Comparison of ENCODE assay signal across 8 cellular contexts in the genomic region with DNA sequence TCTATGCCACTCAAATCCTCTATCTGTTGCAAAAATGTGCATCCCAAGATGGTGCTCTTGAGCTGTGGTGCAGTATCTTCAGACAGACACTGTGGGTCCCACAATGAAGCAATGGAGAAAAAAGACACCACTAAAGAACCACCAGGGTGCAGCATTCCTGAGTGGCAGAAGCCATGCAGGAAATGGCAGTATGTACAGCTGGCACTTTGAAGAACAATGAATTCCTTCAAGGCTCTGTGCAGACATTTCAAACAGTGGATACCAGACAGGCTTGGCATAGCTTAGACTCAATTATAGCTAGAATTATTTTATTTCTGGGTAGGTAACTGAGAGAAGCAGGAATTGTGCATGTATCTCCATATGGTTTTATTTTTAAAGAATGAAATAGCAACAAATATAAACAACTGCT. TPM values are rescaled to one million over a fixed set of nuclear protein-coding genes. Genes with fewer than 3 reads are reported as not detected.
DNase-seq lines count a peak whose midpoint lies in the region; ATAC-seq lines count a peak whose summit lies in the region.

No MANE protein-coding gene starts in this region.

- peak in 1 of 2 donors; percentile 12 for DNase-seq in activated naive CD4-positive, alpha-beta T cell treated with anti-CD3 and anti-CD28 coated beads, Interleukin-2, amount 50 U/mL, for 72 hours (ENCODE audit: low spot score in 2 of 2)
- DNase-seq in activated naive CD4-positive, alpha-beta T cell treated with Interleukin-2 at 50 U/mL for 16 hours, result no peak
- DNase-seq in HUDEP-2 (lab: John Stamatoyannopoulos, UW; ENCODE audit: unreplicated experiment in 76 of 76), result peak in 57 of 76 experiments; percentile 4 to 82 (median 44)
- DNase-seq in NOMO-1 treated with DMSO at 0.1 percent for 48 hours (lab: John Stamatoyannopoulos, UW; ENCODE audit: unreplicated experiment), result peak; percentile 74
- DNase-seq in astrocyte of the hippocampus (ENCODE audit: low read depth, low spot score), result peak; percentile 92
- DNase-seq in inferior parietal cortex (ENCODE audit: extremely low spot score), result peak; percentile 91
- no peak for DNase-seq in stimulated activated naive CD8-positive, alpha-beta T cell treated with anti-CD3 and anti-CD28 coated beads, Interleukin-15, Interleukin-2, amounts not matched to agents 100 U/mL and 50 U/mL, for 24 hours

- no peak overlapping the region for H3K27ac Mint-ChIP-seq in activated naive CD4-positive, alpha-beta T cell treated with anti-CD3 and anti-CD28 coated beads, Interleukin-2, amount 50 U/mL, for 72 hours

- H3K9me3 Mint-ChIP-seq in activated naive CD4-positive, alpha-beta T cell treated with anti-CD3 and anti-CD28 coated beads, Interleukin-2, amount 50 U/mL, for 72 hours, result peaks cover 0 to 4% of the 10 kb centered on the region in 2 donors

- ATAC-seq in activated naive CD4-positive, alpha-beta T cell treated with anti-CD3 and anti-CD28 coated beads, Interleukin-2, amount 50 U/mL, for 72 hours, result peak; percentile 20 to 77
- peak; percentile 91 for ATAC-seq in GM21737 (IDR thresholded peaks at IDR 0.05; ENCODE audit: unreplicated experiment)
- ATAC-seq in stimulated activated naive CD8-positive, alpha-beta T cell treated with anti-CD3 and anti-CD28 coated beads, Interleukin-15, Interleukin-2, amounts not matched to agents 100 U/mL and 50 U/mL, for 24 hours, result peak; percentile 66

- H3K36me3 Mint-ChIP-seq in activated naive CD4-positive, alpha-beta T cell treated with anti-CD3 and anti-CD28 coated beads, Interleukin-2, amount 50 U/mL, for 72 hours, result no peaks in the 10 kb centered on the region

RNA-seq across cellular contexts. Expression of a gene that starts 24.0 kb away (rescaled TPM):
- total RNA-seq in activated naive CD4-positive, alpha-beta T cell treated with anti-CD3 and anti-CD28 coated beads, Interleukin-2, amount 50 U/mL, for 72 hours, result 10 to 100 TPM; 84.6 to 89.7 TPM

Comparison
In these comparisons a context has a peak if more than half of its experiments do, and no peak if none do; other contexts are left out.
1. DNase-seq: peak in HUDEP-2 (57 of 76), NOMO-1 treated with DMSO at 0.1 percent for 48 hours (single experiment), astrocyte of the hippocampus (single experiment) and inferior parietal cortex (single experiment); none in activated naive CD4-positive, alpha-beta T cell treated with Interleukin-2 at 50 U/mL for 16 hours (single experiment) and stimulated activated naive CD8-positive, alpha-beta T cell treated with anti-CD3 and anti-CD28 coated beads, Interleukin-15, Interleukin-2, amounts not matched to agents 100 U/mL and 50 U/mL, for 24 hours (single experiment).
2. Peak in every context shown above with its lines, with median percentiles within 50 percentile points of each other: ATAC-seq.